Comparison of ENCODE assay signal across 1 cellular context in the genomic region with DNA sequence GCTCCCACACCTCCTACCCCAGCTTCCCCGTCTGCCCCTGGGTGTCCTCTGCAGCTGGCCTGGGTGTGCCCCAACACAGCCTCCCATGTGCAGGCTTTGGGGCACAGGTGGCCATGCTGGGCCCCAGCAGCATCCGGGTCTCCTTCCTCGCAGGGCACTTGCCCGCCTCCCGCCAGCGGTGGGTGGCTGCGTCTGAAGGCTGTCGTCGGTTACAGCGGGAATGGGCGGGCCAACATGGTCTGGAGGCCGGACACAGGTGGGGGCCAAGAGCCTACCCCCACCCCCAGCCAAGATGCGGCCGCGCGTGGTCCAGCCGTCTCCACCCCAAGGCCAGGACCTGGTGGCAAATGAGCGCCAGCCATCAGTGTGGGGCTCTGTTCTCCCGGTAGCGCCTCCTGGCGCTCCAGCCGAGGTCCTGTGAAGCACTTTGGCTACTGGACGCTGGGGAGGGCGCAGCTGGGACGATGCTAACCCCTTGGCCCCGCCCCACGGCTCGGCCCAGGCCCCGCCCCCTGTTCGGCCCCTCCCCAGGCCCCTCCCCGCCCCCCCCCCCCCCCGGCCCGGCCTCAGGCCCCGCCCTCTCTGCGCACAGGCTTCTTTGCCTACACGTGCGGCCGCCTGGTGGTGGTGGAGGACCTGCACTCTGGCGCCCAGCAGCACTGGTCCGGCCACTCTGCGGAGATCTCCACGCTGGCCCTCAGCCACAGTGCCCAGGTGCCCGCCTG.
TF ChIP-seq lines count a peak whose summit lies in the region.

No MANE protein-coding gene starts in this region.

TF ChIP-seq in HEK293, 187 proteins besides CTCF, POLR2A, EP300 and RAD21 (continued from another document and continues in another):
- TF ChIP-seq ZBTB6 (tag by site-specific recombination; IDR thresholded peaks at IDR 0.05) (no peak), ZNF19 (tag by site-specific recombination; IDR thresholded peaks at IDR 0.05; ENCODE audit: low read depth) (no peak), ZNF184 (tag by site-specific recombination; IDR thresholded peaks at IDR 0.05) (no peak), ZNF155 (tag by site-specific recombination; IDR thresholded peaks at IDR 0.05) (no peak), ZNF677 (tag by site-specific recombination; IDR thresholded peaks at IDR 0.05) (no peak), ZNF558 (tag by site-specific recombination; IDR thresholded peaks at IDR 0.05) (no peak), ZNF843 (tag by site-specific recombination; IDR thresholded peaks at IDR 0.05) (no peak), ZSCAN23 (tag by site-specific recombination; IDR thresholded peaks at IDR 0.05) (no peak), ZNF792 (tag by site-specific recombination; IDR thresholded peaks at IDR 0.05) (no peak), ZNF214 (tag by site-specific recombination; IDR thresholded peaks at IDR 0.05; ENCODE audit: borderline replicate concordance) (no peak), ZNF596 (tag by site-specific recombination; IDR thresholded peaks at IDR 0.05) (no peak), ZNF521 (tag by site-specific recombination; IDR thresholded peaks at IDR 0.05) (no peak), SP7 (tag by site-specific recombination; IDR thresholded peaks at IDR 0.05) (no peak), KLF16 (tag by site-specific recombination; IDR thresholded peaks at IDR 0.05) (peak; percentile 38; the same call in 1 of the 2 replicates), ZNF16 (tag by site-specific recombination; IDR thresholded peaks at IDR 0.05; ENCODE audit: low read depth) (no peak), ZNF610 (tag by site-specific recombination; IDR thresholded peaks at IDR 0.05; ENCODE audit: borderline replicate concordance) (0 out of 2 replicates have a peak, but pooled peaks have one; percentile 16), ZNF280C (tag by site-specific recombination; IDR thresholded peaks at IDR 0.05) (no peak), ZNF76 (tag by site-specific recombination; IDR thresholded peaks at IDR 0.05; ENCODE audit: borderline replicate concordance, low read depth) (0 out of 2 replicates have a peak, but pooled peaks have one; percentile 9), ZNF112 (tag by site-specific recombination; IDR thresholded peaks at IDR 0.05) (no peak), ZBTB7A (tag by site-specific recombination; IDR thresholded peaks at IDR 0.05; ENCODE audit: low read depth) (no peak), PRDM10 (tag by site-specific recombination; IDR thresholded peaks at IDR 0.05) (peak; percentile 46; the same call in 1 of the 2 replicates), MYNN (tag by site-specific recombination; IDR thresholded peaks at IDR 0.05; ENCODE audit: borderline replicate concordance) (no peak), GLI4 (tag by site-specific recombination; IDR thresholded peaks at IDR 0.05) (no peak), ZNF747 (tag by site-specific recombination; IDR thresholded peaks at IDR 0.05) (no peak), ZNF341 (tag by site-specific recombination; IDR thresholded peaks at IDR 0.05; ENCODE audit: low read depth) (peak; percentile 37; the same call in 1 of the 2 replicates), ZNF830 (tag by site-specific recombination; IDR thresholded peaks at IDR 0.05; ENCODE audit: low read depth) (no peak), ZNF146 (tag by site-specific recombination; IDR thresholded peaks at IDR 0.05) (no peak), ZBTB26 (tag by site-specific recombination; optimal IDR thresholded peaks at IDR 0.05) (peak; percentile 39), ZNF138 (tag by site-specific recombination; IDR thresholded peaks at IDR 0.05; ENCODE audit: borderline replicate concordance) (no peak), ZBTB21 (tag by site-specific recombination; IDR thresholded peaks at IDR 0.05) (no peak), ZNF449 (tag by site-specific recombination; IDR thresholded peaks at IDR 0.05) (no peak), ATF2 (tag by site-specific recombination; IDR thresholded peaks at IDR 0.05; ENCODE audit: low read depth) (no peak), ZNF561 (tag by site-specific recombination; IDR thresholded peaks at IDR 0.05; ENCODE audit: borderline replicate concordance) (no peak), GLIS1 (tag by site-specific recombination; IDR thresholded peaks at IDR 0.05) (peak; percentile 72), ZNF530 (tag by site-specific recombination; IDR thresholded peaks at IDR 0.05; ENCODE audit: low read depth) (no peak), KLF7 (tag by site-specific recombination; IDR thresholded peaks at IDR 0.05; ENCODE audit: borderline replicate concordance) (no peak), ZNF132 (tag by site-specific recombination; IDR thresholded peaks at IDR 0.05; ENCODE audit: borderline replicate concordance) (no peak), KLF8 (tag by site-specific recombination; IDR thresholded peaks at IDR 0.05) (0 out of 2 replicates have a peak, but pooled peaks have one; percentile 47), ZNF26 (tag by site-specific recombination; IDR thresholded peaks at IDR 0.05) (no peak)
- TF ChIP-seq, protein P1, sequence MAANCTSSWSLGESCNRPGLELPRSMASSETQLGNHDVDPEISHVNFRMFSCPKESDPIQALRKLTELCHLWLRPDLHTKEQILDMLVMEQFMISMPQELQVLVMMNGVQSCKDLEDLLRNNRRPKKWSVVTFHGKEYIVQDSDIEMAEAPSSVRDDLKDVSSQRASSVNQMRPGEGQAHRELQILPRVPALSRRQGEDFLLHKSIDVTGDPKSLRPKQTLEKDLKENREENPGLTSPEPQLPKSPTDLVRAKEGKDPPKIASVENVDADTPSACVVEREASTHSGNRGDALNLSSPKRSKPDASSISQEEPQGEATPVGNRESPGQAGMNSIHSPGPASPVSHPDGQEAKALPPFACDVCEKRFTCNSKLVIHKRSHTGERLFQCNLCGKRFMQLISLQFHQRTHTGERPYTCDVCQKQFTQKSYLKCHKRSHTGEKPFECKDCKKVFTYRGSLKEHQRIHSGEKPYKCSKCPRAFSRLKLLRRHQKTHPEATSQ (tag by site-specific recombination; IDR thresholded peaks at IDR 0.05) = no peak
- TF ChIP-seq, protein P2, sequence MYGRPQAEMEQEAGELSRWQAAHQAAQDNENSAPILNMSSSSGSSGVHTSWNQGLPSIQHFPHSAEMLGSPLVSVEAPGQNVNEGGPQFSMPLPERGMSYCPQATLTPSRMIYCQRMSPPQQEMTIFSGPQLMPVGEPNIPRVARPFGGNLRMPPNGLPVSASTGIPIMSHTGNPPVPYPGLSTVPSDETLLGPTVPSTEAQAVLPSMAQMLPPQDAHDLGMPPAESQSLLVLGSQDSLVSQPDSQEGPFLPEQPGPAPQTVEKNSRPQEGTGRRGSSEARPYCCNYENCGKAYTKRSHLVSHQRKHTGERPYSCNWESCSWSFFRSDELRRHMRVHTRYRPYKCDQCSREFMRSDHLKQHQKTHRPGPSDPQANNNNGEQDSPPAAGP (tag by site-specific recombination; IDR thresholded peaks at IDR 0.05) = 0 out of 2 replicates have a peak, but pooled peaks have one; percentile 31
- TF ChIP-seq, protein P3, sequence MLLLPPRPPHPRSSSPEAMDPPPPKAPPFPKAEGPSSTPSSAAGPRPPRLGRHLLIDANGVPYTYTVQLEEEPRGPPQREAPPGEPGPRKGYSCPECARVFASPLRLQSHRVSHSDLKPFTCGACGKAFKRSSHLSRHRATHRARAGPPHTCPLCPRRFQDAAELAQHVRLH (tag by site-specific recombination; IDR thresholded peaks at IDR 0.05) = no peak
- TF ChIP-seq, protein P4, sequence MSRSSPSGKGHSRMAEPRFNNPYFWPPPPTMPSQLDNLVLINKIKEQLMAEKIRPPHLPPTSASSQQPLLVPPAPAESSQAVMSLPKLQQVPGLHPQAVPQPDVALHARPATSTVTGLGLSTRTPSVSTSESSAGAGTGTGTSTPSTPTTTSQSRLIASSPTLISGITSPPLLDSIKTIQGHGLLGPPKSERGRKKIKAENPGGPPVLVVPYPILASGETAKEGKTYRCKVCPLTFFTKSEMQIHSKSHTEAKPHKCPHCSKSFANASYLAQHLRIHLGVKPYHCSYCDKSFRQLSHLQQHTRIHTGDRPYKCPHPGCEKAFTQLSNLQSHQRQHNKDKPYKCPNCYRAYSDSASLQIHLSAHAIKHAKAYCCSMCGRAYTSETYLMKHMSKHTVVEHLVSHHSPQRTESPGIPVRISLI (tag by site-specific recombination; IDR thresholded peaks at IDR 0.05) = no peak
